In the genomic region with DNA sequence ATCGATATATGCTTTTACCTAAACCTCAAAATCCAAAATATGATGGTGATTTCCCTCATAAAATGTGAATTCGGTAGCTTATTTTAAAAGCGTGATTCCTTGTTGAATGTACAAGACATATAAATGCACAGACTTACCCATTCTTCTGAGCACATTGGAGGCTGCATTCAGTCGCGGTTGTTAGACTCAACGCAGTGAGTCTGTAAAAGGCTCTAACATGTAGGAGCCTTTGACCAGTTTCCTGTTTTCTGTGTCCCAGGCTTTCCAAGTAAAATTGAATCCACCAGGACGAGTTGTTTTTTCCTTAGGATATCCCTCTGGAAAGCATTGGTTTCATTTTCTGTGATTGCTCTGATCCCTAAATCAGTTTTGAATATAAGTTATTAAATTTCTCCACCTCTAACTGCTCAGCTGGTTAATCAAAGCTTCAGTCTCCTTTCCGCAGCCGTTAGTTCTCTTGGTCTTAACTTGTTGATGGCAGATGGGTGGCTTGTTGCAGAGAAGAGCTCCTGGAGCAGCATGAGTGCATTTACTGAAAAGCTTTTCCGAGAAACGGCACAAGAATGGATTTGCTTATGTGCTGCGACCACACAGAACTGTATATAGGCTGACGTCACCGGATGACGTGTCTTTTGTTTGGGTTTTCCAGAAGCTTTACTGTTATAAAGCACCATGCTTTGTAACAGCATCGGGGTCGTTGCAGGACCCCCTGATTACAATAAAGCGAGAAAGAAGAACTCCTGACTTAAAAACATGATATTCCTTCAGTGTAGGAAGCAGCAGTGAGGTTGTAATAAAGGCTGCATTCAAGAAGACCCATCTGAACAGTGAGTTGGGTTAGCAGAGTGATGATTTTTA, we compare ENCODE assay signal across 11 cellular contexts.
A peak's percentile ranks its signal among the peaks of the same experiment; 100 is the strongest.
DNase-seq lines count a peak whose midpoint lies in the region; ATAC-seq and TF ChIP-seq lines count a peak whose summit lies in the region.
"Had no signal": no experiment of that assay in that cellular context is flagged by ENCODE, and none has a peak within 500 bp of the region (broad histone marks: within the 10 kb centered on the region; RNA-seq: fewer than 3 reads in every experiment).

A gene with protein sequence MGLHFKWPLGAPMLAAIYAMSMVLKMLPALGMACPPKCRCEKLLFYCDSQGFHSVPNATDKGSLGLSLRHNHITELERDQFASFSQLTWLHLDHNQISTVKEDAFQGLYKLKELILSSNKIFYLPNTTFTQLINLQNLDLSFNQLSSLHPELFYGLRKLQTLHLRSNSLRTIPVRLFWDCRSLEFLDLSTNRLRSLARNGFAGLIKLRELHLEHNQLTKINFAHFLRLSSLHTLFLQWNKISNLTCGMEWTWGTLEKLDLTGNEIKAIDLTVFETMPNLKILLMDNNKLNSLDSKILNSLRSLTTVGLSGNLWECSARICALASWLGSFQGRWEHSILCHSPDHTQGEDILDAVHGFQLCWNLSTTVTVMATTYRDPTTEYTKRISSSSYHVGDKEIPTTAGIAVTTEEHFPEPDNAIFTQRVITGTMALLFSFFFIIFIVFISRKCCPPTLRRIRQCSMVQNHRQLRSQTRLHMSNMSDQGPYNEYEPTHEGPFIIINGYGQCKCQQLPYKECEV (minus strand): TSS at position 565 of the 858 bp plus-strand sequence. CDS start 424 bp downstream, at position 141.

- H3K27me3 Mint-ChIP-seq in nephron (ENCODE audit: low read depth): no peaks in the 10 kb centered on the region

- peak; percentile 62 for DNase-seq in AG08395 (ENCODE audit: low spot score)
- DNase-seq in NCI-H128 (lab: John Stamatoyannopoulos, UW; ENCODE audit: unreplicated experiment): peak; percentile 14
- no peak for DNase-seq in SIG-M5 treated with dmso at 0.1 percent for 504 hours (lab: John Stamatoyannopoulos, UW; ENCODE audit: unreplicated experiment)
- no peak for DNase-seq in GM19240 (ENCODE audit: insufficient read length, low spot score)
- DNase-seq in NCI-H1694 (lab: John Stamatoyannopoulos, UW): no peak
- DNase-seq: GOT3; NCI-H1417 treated with DMSO at 0.1 percent for 48 hours; stimulated activated CD4-positive, alpha-beta T cell treated with anti-CD3 and anti-CD28 coated beads, Interleukin-1b, Interleukin-23, amount 100 ng/mL, for 48 hours had no signal

- H3K27me3 ChIP-seq in duodenal mucosa (ENCODE audit: control insufficient read depth in 1 of 2, insufficient read depth in 2 of 2, low read length in 2 of 2): no peaks in the 10 kb centered on the region

- H3K9ac ChIP-seq in duodenal mucosa (ENCODE audit: low read depth in 1 of 2, low read length in 2 of 2): peak within 1 kb of the TSS in 1 of 2 donors; percentile 4

- peaks cover 0 to 2% of the 10 kb centered on the region in 2 donors for H3K9me3 ChIP-seq in duodenal mucosa (ENCODE audit: control insufficient read depth in 1 of 2, low read length in 2 of 2)

- no peak for TF ChIP-seq CTCF in nephron (IDR thresholded peaks at IDR 0.05; ENCODE audit: unreplicated experiment in 3 of 3)

- peaks cover 15% of the 10 kb centered on the region for H3K36me3 Mint-ChIP-seq in nephron (ENCODE audit: low read depth)

- no peak for ATAC-seq in HG02840 (IDR thresholded peaks at IDR 0.05; ENCODE audit: low FRiP score, unreplicated experiment)

- H3K4me1 ChIP-seq in duodenal mucosa (ENCODE audit: control insufficient read depth in 1 of 2, insufficient read depth in 2 of 2, low read length in 2 of 2): no peaks in the 10 kb centered on the region

- H3K9me3 Mint-ChIP-seq in nephron: no peaks in the 10 kb centered on the region

- peaks cover 58% of the 10 kb centered on the region for H3K4me1 Mint-ChIP-seq in nephron

- peak within 1 kb of the TSS; percentile 62 to 87 (median 62) for H3K27ac Mint-ChIP-seq in nephron

- H3K27ac ChIP-seq in duodenal mucosa (ENCODE audit: low read depth, low read length): no peak within 1 kb of the TSS

- peak within 1 kb of the TSS; percentile 30 to 77 (median 64) for H3K4me3 Mint-ChIP-seq in nephron

- H3K36me3 ChIP-seq in duodenal mucosa (ENCODE audit: control insufficient read depth in 1 of 2, insufficient read depth in 2 of 2, low read length in 2 of 2): no peaks in the 10 kb centered on the region

- peak within 1 kb of the TSS; percentile 36 to 39 for H3K4me3 ChIP-seq in duodenal mucosa (ENCODE audit: low read depth in 1 of 2, low read length in 2 of 2)

Comparison
In these comparisons a context has a peak if more than half of its experiments do, and no peak if none do; other contexts are left out.
1. DNase-seq: peak in AG08395 (single experiment) and NCI-H128 (single experiment); none in SIG-M5 treated with dmso at 0.1 percent for 504 hours (single experiment), GM19240 (single experiment) and NCI-H1694 (single experiment).